7 cellular contexts compared by ENCODE assay signal in the genomic region with DNA sequence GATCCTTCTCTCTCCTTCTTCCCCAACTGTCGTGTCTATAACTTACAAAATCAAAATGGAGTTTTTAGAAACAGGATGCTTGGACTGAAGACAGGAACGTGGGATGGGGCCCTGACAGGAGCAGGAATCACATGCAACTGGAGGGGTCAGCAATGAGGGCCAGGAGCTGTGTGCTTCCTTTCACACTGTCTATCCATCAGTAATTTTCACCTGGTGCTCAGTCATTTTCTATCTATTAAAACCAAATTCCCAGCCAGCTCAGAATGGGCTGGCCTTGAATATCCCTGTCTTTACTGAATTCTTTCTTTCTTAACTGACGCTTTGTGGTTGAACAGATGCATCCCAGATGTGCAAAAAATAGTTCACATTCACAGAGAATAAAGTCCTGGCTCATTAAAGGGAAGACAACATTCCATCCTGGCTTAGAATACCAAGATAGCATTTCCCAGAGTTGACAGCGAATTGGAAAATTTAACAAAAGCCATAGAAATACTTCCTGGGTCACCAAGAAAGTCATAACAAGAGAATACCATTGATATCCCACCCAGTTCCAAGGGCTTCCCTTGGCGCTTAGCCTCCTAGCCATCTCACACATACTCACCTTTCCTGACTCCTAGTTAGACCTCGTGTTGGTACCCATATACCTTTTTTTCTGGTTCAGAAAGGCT.
A peak's percentile ranks its signal among the peaks of the same experiment; 100 is the strongest.
DNase-seq lines count a peak whose midpoint lies in the region; ATAC-seq and TF ChIP-seq lines count a peak whose summit lies in the region.
"Not testable (repeated sequence)": the region's sequence is repeated elsewhere in the genome, so short reads cannot be mapped to it uniquely, and the experiment has no call there.

No MANE protein-coding gene starts in this region.

- not testable (repeated sequence) for H3K9me3 ChIP-seq in GM23248 (ENCODE audit: low read depth); body of pancreas

- not testable (repeated sequence) for H3K27ac ChIP-seq in GM23248, body of pancreas

- H3K9me2 ChIP-seq in GM23248 (ENCODE audit: insufficient read depth) = not testable (repeated sequence)

- TF ChIP-seq POLR2A in body of pancreas (IDR thresholded peaks at IDR 0.05) = not testable (repeated sequence)

- in situ Hi-C loops in GM23248 (cut with MboI) = not testable (repeated sequence)

- H3K36me3 ChIP-seq in GM23248 (ENCODE audit: low read depth); body of pancreas (replicated peaks in 1 of 2; ENCODE audit: insufficient read depth in 1 of 2, low read depth in 2 of 2): not testable (repeated sequence)

- ATAC-seq in body of pancreas = peak; percentile 21

- H3K4me3 ChIP-seq in AG10803 (ENCODE audit: low read length); GM23248; body of pancreas; fibroblast of the aortic adventitia (ENCODE audit: low read depth, low read length): not testable (repeated sequence)

- not testable (repeated sequence) for H3F3A ChIP-seq in GM23248 (ENCODE audit: insufficient read depth)

- not testable (repeated sequence) for H3K27me3 ChIP-seq in GM23248 (replicated peaks; ENCODE audit: insufficient read depth); body of pancreas

- not testable (repeated sequence) for H3K9ac ChIP-seq in GM23248

- DNase-seq in AG10803 (ENCODE audit: low read depth) = peak; percentile 59
- peak; percentile 18 for DNase-seq in GM04503 (ENCODE audit: low read depth)
- peak; percentile 44 for DNase-seq in GM23248
- DNase-seq in RPMI7951 (ENCODE audit: low read depth) = peak; percentile 2
- not testable (repeated sequence) for DNase-seq in body of pancreas
- peak; percentile 36 for DNase-seq in fibroblast of gingiva (ENCODE audit: low read depth)
- DNase-seq in fibroblast of the aortic adventitia (ENCODE audit: low read depth) = peak; percentile 1

- not testable (repeated sequence) for H4K20me1 ChIP-seq in GM23248 (ENCODE audit: insufficient read depth)

- H2AFZ ChIP-seq in GM23248 = not testable (repeated sequence)

- intact Hi-C loops in body of pancreas (cut with DNase I) = not testable (repeated sequence)

- not testable (repeated sequence) for H3K4me2 ChIP-seq in GM23248 (ENCODE audit: unreplicated experiment)

- H3K4me1 ChIP-seq in GM23248 (ENCODE audit: insufficient read depth); body of pancreas: not testable (repeated sequence)

- not testable (repeated sequence) for TF ChIP-seq CTCF in AG10803 (conservative IDR thresholded peaks at IDR 0.05; ENCODE audit: low read length); body of pancreas (IDR thresholded peaks at IDR 0.05); fibroblast of the aortic adventitia (IDR thresholded peaks at IDR 0.05; ENCODE audit: insufficient read depth, low read length)

- 15 to 30% methylated on average over 5 of the region's 6 CpGs for WGBS in GM23248 (ENCODE audit: low coverage in 1 of 2, low lambda C conversion rate in 2 of 2, missing lambda C conversion rate in 2 of 2), 2 experiments
- WGBS in body of pancreas, 2 donors = 63 to 71% methylated on average over 5 of the region's 6 CpGs

- not testable (repeated sequence) for H3K79me2 ChIP-seq in GM23248 (ENCODE audit: insufficient read depth)
